ENCODE assay signal across 1 cellular context in the genomic region with DNA sequence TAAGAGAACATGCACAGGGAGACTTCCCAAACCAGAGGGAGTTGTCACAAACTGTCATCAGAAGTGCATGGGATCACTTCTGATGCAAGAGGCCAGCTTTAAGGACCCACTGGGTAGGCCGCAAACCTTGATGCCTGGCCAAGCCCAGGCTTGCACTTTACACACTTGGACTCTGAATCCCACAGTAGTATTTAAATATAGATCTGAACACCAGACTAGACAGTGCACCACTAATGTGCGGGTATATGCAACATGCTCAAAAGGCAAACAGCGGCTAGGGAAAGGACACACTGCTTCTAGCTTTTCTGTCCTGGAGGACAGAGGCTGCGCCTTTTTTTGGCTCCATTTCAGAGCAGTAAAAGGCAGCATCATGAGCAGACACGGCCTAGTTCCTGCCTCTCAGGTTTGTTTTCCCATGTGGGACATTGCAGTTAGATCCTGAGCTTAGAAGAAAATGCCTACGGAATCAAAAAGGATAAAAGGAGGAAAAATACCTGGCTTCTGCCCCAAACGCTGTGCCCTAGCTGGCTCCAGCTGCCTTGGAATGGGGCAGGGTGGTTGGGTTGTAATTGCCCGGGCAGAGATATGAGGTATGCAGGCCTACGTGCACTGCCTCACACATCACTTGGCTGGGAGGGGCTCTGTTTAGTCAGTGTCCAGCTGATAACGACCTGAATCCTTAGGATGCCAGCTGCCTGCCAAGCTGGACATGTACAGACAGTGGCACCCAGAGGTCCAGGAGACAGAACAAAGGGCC.
TF ChIP-seq lines count a peak whose summit lies in the region.

No MANE protein-coding gene starts in this region.

TF ChIP-seq in K562, 482 proteins besides CTCF, POLR2A, EP300 and RAD21 (continued from another document):
- TF ChIP-seq, protein P1, sequence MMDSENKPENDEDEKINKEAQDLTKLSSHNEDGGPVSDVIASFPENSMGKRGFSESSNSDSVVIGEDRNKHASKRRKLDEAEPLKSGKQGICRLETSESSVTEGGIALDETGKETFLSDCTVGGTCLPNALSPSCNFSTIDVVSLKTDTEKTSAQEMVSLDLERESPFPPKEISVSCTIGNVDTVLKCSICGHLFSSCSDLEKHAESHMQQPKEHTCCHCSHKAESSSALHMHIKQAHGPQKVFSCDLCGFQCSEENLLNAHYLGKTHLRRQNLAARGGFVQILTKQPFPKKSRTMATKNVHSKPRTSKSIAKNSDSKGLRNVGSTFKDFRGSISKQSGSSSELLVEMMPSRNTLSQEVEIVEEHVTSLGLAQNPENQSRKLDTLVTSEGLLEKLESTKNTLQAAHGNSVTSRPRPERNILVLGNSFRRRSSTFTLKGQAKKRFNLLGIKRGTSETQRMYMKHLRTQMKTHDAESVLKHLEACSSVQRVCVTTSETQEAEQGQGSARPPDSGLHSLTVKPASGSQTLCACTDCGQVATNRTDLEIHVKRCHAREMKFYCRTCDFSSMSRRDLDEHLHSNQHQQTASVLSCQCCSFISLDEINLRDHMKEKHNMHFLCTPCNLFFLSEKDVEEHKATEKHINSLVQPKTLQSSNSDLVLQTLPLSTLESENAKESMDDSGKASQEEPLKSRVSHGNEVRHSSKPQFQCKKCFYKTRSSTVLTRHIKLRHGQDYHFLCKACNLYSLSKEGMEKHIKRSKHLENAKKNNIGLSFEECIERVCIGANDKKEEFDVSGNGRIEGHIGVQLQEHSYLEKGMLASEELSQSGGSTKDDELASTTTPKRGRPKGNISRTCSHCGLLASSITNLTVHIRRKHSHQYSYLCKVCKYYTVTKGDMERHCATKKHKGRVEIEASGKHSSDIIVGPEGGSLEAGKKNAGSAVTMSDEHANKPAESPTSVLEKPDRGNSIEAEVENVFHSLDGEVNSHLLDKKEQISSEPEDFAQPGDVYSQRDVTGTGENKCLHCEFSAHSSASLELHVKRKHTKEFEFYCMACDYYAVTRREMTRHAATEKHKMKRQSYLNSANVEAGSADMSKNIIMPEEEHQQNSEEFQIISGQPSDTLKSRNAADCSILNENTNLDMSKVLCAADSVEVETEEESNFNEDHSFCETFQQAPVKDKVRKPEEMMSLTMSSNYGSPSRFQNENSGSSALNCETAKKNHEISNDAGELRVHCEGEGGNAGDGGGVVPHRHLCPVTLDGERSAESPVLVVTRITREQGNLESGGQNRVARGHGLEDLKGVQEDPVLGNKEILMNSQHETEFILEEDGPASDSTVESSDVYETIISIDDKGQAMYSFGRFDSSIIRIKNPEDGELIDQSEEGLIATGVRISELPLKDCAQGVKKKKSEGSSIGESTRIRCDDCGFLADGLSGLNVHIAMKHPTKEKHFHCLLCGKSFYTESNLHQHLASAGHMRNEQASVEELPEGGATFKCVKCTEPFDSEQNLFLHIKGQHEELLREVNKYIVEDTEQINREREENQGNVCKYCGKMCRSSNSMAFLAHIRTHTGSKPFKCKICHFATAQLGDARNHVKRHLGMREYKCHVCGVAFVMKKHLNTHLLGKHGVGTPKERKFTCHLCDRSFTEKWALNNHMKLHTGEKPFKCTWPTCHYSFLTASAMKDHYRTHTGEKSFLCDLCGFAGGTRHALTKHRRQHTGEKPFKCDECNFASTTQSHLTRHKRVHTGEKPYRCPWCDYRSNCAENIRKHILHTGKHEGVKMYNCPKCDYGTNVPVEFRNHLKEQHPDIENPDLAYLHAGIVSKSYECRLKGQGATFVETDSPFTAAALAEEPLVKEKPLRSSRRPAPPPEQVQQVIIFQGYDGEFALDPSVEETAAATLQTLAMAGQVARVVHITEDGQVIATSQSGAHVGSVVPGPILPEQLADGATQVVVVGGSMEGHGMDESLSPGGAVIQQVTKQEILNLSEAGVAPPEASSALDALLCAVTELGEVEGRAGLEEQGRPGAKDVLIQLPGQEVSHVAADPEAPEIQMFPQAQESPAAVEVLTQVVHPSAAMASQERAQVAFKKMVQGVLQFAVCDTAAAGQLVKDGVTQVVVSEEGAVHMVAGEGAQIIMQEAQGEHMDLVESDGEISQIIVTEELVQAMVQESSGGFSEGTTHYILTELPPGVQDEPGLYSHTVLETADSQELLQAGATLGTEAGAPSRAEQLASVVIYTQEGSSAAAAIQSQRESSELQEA (IDR thresholded peaks at IDR 0.05; ENCODE audit: low read depth) = no peak
- TF ChIP-seq MYC (IDR thresholded peaks at IDR 0.05; ENCODE audit: low read depth, low read length) (peak; percentile 72), MYC (CRISPR knock-in tag; IDR thresholded peaks at IDR 0.05; ENCODE audit: borderline replicate concordance, low read depth) (no peak), NCOA2 (IDR thresholded peaks at IDR 0.05; ENCODE audit: partially characterized antibody in 2 of 2) (no peak), HNRNPK (IDR thresholded peaks at IDR 0.05; ENCODE audit: low read depth, low read length, poor library complexity, severe bottlenecking) (no peak), DMBX1 (CRISPR knock-in tag; IDR thresholded peaks at IDR 0.05; ENCODE audit: borderline replicate concordance) (peak; percentile 39; the same call in 1 of the 2 replicates), STAT5B (CRISPR knock-in tag; IDR thresholded peaks at IDR 0.05) (no peak), L3MBTL2 (IDR thresholded peaks at IDR 0.05) (peak; percentile 80), JUN (IDR thresholded peaks at IDR 0.05; ENCODE audit: borderline replicate concordance, low read depth, low read length) (no peak), JUN (CRISPR knock-in tag; IDR thresholded peaks at IDR 0.05; ENCODE audit: borderline replicate concordance) (no peak)
- TF ChIP-seq, protein P2, sequence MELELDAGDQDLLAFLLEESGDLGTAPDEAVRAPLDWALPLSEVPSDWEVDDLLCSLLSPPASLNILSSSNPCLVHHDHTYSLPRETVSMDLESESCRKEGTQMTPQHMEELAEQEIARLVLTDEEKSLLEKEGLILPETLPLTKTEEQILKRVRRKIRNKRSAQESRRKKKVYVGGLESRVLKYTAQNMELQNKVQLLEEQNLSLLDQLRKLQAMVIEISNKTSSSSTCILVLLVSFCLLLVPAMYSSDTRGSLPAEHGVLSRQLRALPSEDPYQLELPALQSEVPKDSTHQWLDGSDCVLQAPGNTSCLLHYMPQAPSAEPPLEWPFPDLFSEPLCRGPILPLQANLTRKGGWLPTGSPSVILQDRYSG (tag; conservative IDR thresholded peaks at IDR 0.05; ENCODE audit: low read depth) = no peak
- TF ChIP-seq, protein P3, sequence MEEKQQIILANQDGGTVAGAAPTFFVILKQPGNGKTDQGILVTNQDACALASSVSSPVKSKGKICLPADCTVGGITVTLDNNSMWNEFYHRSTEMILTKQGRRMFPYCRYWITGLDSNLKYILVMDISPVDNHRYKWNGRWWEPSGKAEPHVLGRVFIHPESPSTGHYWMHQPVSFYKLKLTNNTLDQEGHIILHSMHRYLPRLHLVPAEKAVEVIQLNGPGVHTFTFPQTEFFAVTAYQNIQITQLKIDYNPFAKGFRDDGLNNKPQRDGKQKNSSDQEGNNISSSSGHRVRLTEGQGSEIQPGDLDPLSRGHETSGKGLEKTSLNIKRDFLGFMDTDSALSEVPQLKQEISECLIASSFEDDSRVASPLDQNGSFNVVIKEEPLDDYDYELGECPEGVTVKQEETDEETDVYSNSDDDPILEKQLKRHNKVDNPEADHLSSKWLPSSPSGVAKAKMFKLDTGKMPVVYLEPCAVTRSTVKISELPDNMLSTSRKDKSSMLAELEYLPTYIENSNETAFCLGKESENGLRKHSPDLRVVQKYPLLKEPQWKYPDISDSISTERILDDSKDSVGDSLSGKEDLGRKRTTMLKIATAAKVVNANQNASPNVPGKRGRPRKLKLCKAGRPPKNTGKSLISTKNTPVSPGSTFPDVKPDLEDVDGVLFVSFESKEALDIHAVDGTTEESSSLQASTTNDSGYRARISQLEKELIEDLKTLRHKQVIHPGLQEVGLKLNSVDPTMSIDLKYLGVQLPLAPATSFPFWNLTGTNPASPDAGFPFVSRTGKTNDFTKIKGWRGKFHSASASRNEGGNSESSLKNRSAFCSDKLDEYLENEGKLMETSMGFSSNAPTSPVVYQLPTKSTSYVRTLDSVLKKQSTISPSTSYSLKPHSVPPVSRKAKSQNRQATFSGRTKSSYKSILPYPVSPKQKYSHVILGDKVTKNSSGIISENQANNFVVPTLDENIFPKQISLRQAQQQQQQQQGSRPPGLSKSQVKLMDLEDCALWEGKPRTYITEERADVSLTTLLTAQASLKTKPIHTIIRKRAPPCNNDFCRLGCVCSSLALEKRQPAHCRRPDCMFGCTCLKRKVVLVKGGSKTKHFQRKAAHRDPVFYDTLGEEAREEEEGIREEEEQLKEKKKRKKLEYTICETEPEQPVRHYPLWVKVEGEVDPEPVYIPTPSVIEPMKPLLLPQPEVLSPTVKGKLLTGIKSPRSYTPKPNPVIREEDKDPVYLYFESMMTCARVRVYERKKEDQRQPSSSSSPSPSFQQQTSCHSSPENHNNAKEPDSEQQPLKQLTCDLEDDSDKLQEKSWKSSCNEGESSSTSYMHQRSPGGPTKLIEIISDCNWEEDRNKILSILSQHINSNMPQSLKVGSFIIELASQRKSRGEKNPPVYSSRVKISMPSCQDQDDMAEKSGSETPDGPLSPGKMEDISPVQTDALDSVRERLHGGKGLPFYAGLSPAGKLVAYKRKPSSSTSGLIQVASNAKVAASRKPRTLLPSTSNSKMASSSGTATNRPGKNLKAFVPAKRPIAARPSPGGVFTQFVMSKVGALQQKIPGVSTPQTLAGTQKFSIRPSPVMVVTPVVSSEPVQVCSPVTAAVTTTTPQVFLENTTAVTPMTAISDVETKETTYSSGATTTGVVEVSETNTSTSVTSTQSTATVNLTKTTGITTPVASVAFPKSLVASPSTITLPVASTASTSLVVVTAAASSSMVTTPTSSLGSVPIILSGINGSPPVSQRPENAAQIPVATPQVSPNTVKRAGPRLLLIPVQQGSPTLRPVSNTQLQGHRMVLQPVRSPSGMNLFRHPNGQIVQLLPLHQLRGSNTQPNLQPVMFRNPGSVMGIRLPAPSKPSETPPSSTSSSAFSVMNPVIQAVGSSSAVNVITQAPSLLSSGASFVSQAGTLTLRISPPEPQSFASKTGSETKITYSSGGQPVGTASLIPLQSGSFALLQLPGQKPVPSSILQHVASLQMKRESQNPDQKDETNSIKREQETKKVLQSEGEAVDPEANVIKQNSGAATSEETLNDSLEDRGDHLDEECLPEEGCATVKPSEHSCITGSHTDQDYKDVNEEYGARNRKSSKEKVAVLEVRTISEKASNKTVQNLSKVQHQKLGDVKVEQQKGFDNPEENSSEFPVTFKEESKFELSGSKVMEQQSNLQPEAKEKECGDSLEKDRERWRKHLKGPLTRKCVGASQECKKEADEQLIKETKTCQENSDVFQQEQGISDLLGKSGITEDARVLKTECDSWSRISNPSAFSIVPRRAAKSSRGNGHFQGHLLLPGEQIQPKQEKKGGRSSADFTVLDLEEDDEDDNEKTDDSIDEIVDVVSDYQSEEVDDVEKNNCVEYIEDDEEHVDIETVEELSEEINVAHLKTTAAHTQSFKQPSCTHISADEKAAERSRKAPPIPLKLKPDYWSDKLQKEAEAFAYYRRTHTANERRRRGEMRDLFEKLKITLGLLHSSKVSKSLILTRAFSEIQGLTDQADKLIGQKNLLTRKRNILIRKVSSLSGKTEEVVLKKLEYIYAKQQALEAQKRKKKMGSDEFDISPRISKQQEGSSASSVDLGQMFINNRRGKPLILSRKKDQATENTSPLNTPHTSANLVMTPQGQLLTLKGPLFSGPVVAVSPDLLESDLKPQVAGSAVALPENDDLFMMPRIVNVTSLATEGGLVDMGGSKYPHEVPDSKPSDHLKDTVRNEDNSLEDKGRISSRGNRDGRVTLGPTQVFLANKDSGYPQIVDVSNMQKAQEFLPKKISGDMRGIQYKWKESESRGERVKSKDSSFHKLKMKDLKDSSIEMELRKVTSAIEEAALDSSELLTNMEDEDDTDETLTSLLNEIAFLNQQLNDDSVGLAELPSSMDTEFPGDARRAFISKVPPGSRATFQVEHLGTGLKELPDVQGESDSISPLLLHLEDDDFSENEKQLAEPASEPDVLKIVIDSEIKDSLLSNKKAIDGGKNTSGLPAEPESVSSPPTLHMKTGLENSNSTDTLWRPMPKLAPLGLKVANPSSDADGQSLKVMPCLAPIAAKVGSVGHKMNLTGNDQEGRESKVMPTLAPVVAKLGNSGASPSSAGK (IDR thresholded peaks at IDR 0.05) = peak; percentile 50; the same call in 1 of the 2 replicates
